ENCODE assay signal across 24 cellular contexts in the genomic region with DNA sequence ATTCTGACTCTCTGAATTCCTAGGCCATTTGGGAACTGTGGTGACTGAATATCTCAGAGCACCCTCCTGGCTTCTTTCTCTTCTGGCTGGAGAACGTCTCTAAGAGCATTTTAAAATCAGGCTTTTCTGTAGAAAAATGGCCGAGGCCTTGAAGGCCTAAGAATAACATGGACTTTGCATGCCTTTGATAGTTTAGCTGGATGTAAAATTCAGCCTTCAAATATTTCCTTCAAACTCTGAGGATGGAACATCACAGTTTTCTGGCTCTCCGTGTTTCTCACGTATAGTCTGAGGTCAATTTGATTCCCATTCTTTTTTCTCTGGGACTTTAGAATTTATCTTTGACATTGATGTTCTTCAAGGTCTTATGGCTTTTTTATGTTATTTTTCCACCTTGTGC. TPM values are rescaled to one million over a fixed set of nuclear protein-coding genes. Genes with fewer than 3 reads are reported as not detected.
DNase-seq lines count a peak whose midpoint lies in the region; ATAC-seq, FAIRE-seq and TF ChIP-seq lines count a peak whose summit lies in the region.
"Had no signal": no experiment of that assay in that cellular context is flagged by ENCODE, and none has a peak within 500 bp of the region (broad histone marks: within the 10 kb centered on the region; RNA-seq: fewer than 3 reads in every experiment).

No MANE protein-coding gene starts in this region.

- H3K9me3 Mint-ChIP-seq in endothelial cell (ENCODE audit: unreplicated experiment): no peaks in the 10 kb centered on the region

- WGBS in HepG2 (ENCODE audit: low lambda C conversion rate): 45% methylated on average over 4 of the region's 4 CpGs
- 89% methylated on average over 4 of the region's 4 CpGs for WGBS in right lobe of liver (ENCODE audit: insufficient coverage, low coverage, low lambda C conversion rate, missing lambda C conversion rate)

- in situ Hi-C loops in HepG2 (cut with HindIII; ENCODE audit: extremely low pct_ligation_motif_present, low pct_unique_long_range_greater_than_20kb) (no loop called here), Panc1 (cut with HindIII; ENCODE audit: low pct_unique_long_range_greater_than_20kb, low sequenced_read_pairs) (no loop called here)

- TF ChIP-seq RAD21 in HepG2 (CRISPR knock-in tag; IDR thresholded peaks at IDR 0.05): no peak

- DNase-seq in HepG2 (ENCODE audit: low spot score) (no peak), right lobe of liver (no peak), Panc1 (ENCODE audit: low read depth, low spot score) (no peak), endothelial cell (ENCODE audit: low spot score) (no peak), HuH-7.5 (ENCODE audit: low spot score) (no peak)
- DNase-seq: CD4-positive, CD25-positive, alpha-beta regulatory T cell; CD8-positive, alpha-beta T cell; DMS 273 treated with DMSO at 0.1 percent for 48 hours; DMS79; EL; GDM1 had no signal

- H3K4me3 Mint-ChIP-seq in endothelial cell (ENCODE audit: unreplicated experiment): peak overlapping the region; percentile 65
- H3K4me3 Mint-ChIP-seq: B cell; CD4-positive, CD25-positive, alpha-beta regulatory T cell; CD8-positive, alpha-beta T cell; GM23338 had no signal

- no peak for TF ChIP-seq EP300 in HepG2 (IDR thresholded peaks at IDR 0.05; ENCODE audit: low read depth in 2 of 2, low read length in 2 of 2)
- TF ChIP-seq EP300 in HepG2 (CRISPR knock-in tag; IDR thresholded peaks at IDR 0.05; ENCODE audit: borderline replicate concordance): no peak

- H3K79me2 ChIP-seq in HepG2 (ENCODE audit: insufficient read depth, low read length): no peaks in the 10 kb centered on the region

- ATAC-seq in HepG2 (no peak), right lobe of liver (no peak), Panc1 (no peak), GM21825 (IDR thresholded peaks at IDR 0.05; ENCODE audit: unreplicated experiment) (no peak)
- ATAC-seq: CD8-positive, alpha-beta T cell; GM12878; GM23338 had no signal

- POLR2A ChIA-PET in HepG2 (lab: Yijun Ruan, JAX): no interaction called here
- POLR2A ChIA-PET in Panc1 (lab: Charles Lee): no interaction called here

- TF ChIP-seq CTCF in HepG2 (CRISPR knock-in tag; IDR thresholded peaks at IDR 0.05) (no peak), right lobe of liver (IDR thresholded peaks at IDR 0.05) (no peak), Panc1 (IDR thresholded peaks at IDR 0.05) (no peak), endothelial cell (IDR thresholded peaks at IDR 0.05; ENCODE audit: unreplicated experiment) (no peak)

- peaks cover 28% of the 10 kb centered on the region for H3K27me3 Mint-ChIP-seq in endothelial cell (ENCODE audit: unreplicated experiment)
- H3K27me3 Mint-ChIP-seq: CD4-positive, CD25-positive, alpha-beta regulatory T cell had no signal

- H3K27me3 ChIP-seq in HepG2 (ENCODE audit: control insufficient read depth in 1 of 2, insufficient read depth in 2 of 2, low read length in 2 of 2): peaks cover 3 to 8% of the 10 kb centered on the region in 2 experiments; a peak in 2 of 5 replicates
- H3K27me3 ChIP-seq in right lobe of liver: no peaks in the 10 kb centered on the region
- H3K27me3 ChIP-seq in Panc1 (ENCODE audit: control insufficient read depth, insufficient read depth, low read length): no peaks in the 10 kb centered on the region
- H3K27me3 ChIP-seq: BLaER1 had no signal

- H3K4me3 ChIP-seq in HepG2 (replicated peaks in 1 of 3; ENCODE audit: insufficient read depth in 1 of 3, low read depth in 2 of 3, low read length in 3 of 3) (no peak overlapping the region), right lobe of liver (no peak overlapping the region), Panc1 (ENCODE audit: low read depth in 2 of 2, low read length in 2 of 2) (no peak overlapping the region)
- H3K4me3 ChIP-seq: BLaER1, GM12878, GM23338, HAP-1 had no signal

- H3K4me2 ChIP-seq in HepG2 (ENCODE audit: low read depth, low read length): no peak overlapping the region
- H3K4me2 ChIP-seq: BLaER1, GM23338 had no signal

- no peaks in the 10 kb centered on the region for H4K20me1 ChIP-seq in HepG2 (ENCODE audit: insufficient read depth, low read length)

- no peak for FAIRE-seq in HepG2 (lab: Jason Lieb, UNC)
- FAIRE-seq: A204.1, D721Med, GM12878, GM19239, H54 had no signal

- BruUV-seq in HepG2 (replicated peaks; lab: Mats Ljungman, UMichigan): no TSS peak
- TSS peak; percentile 89 for BruUV-seq in Panc1 (replicated peaks; lab: Mats Ljungman, UMichigan)

- H3K4me1 Mint-ChIP-seq in endothelial cell (ENCODE audit: unreplicated experiment): no peaks in the 10 kb centered on the region

- H3K9me3 ChIP-seq in HepG2 (ENCODE audit: low read length): peaks cover 11% of the 10 kb centered on the region; the same call in 1 of the 2 replicates
- no peaks in the 10 kb centered on the region for H3K9me3 ChIP-seq in right lobe of liver
- H3K9me3 ChIP-seq in Panc1 (ENCODE audit: control insufficient read depth, insufficient read depth, low read depth, low read length): no peaks in the 10 kb centered on the region

- H3K27ac ChIP-seq in HepG2 (ENCODE audit: extremely low read length, insufficient read depth, low read length) (no peak overlapping the region), right lobe of liver (no peak overlapping the region), Panc1 (ENCODE audit: low read length) (no peak overlapping the region)
- H3K27ac ChIP-seq: 22Rv1, BLaER1, C4-2B had no signal

- H3K4me1 ChIP-seq in HepG2 (ENCODE audit: insufficient read depth, low read length) (peaks cover 8% of the 10 kb centered on the region; the same call in 1 of the 2 replicates), right lobe of liver (peaks cover 0 to 5% (median 0%) of the 10 kb centered on the region in 4 donors), Panc1 (ENCODE audit: control insufficient read depth, insufficient read depth, low read length) (no peaks in the 10 kb centered on the region)
- H3K4me1 ChIP-seq: HAP-1 had no signal

- H3K27ac Mint-ChIP-seq in endothelial cell (ENCODE audit: unreplicated experiment): no peak overlapping the region
- H3K27ac Mint-ChIP-seq: B cell; CD8-positive, alpha-beta T cell; GM23338 had no signal

- H2AFZ ChIP-seq in HepG2 (ENCODE audit: low read length): no peak overlapping the region
- H2AFZ ChIP-seq: GM23338 had no signal

- CTCF ChIA-PET in HepG2 (lab: Yijun Ruan, JAX; ENCODE audit: low intra/inter-chr PET ratio, low total read pairs): no interaction called here
- CTCF ChIA-PET in Panc1 (lab: Charles Lee): interaction anchor here (1.5 kb wide), 1 partner anchor 35 kb away, joined by 6 read pairs; no protein-coding TSS in a partner anchor

- intact Hi-C loops in HepG2 (cut with micrococcal nuclease; ENCODE audit: unreplicated experiment): no loop called here
- intact Hi-C loops in right lobe of liver (cut with DNase I): loop anchor here in 1 of 2 donors (5.0 kb wide), 1 partner anchor 36 kb away; the partner anchor contains the start of gene ARHGEF16
- intact Hi-C loops in Panc1 (cut with micrococcal nuclease; ENCODE audit: unreplicated experiment): no loop called here

- peaks cover 22% of the 10 kb centered on the region for H3K36me3 Mint-ChIP-seq in endothelial cell (ENCODE audit: low read depth, unreplicated experiment)
- H3K36me3 Mint-ChIP-seq: CD8-positive, alpha-beta T cell had no signal

- H3K36me3 ChIP-seq in HepG2 (replicated peaks in 1 of 2; ENCODE audit: control insufficient read depth in 1 of 2, insufficient read depth in 2 of 2, low read length in 2 of 2) (no peaks in the 10 kb centered on the region), right lobe of liver (no peaks in the 10 kb centered on the region), Panc1 (ENCODE audit: control insufficient read depth, insufficient read depth, low read length) (no peaks in the 10 kb centered on the region)
- H3K36me3 ChIP-seq: HAP-1 had no signal

- no peak overlapping the region for H3K9ac ChIP-seq in HepG2 (ENCODE audit: insufficient read depth, low read depth, low read length)
- H3K9ac ChIP-seq: BLaER1 had no signal

- no peak for TF ChIP-seq POLR2A in HepG2 (IDR thresholded peaks at IDR 0.05; ENCODE audit: insufficient read depth in 1 of 2, low read depth in 2 of 2, low read length in 2 of 2)
- no peak for TF ChIP-seq POLR2A in right lobe of liver (IDR thresholded peaks at IDR 0.05)

TF ChIP-seq in HepG2, 621 proteins besides CTCF, POLR2A, EP300 and RAD21:
- TF ChIP-seq ZNF660 (CRISPR knock-in tag; IDR thresholded peaks at IDR 0.05; ENCODE audit: borderline replicate concordance, low read depth) (no peak), ZFP1 (CRISPR knock-in tag; IDR thresholded peaks at IDR 0.05) (peak; percentile 98)

RNA-seq across cellular contexts. Expression of gene ARHGEF16, which starts 34.0 kb away (rescaled TPM):
- total RNA-seq in HepG2 (2016; rRNA removed; fragmentation: Illumina TruSeq; extraction: Trizol) (15.9 and 20.3 TPM in 2 replicates), right lobe of liver (10 to 100 TPM in 2 of 6 experiments, 1 to 10 TPM in 4; 2.1 to 16.3 (median 7.5) TPM), Panc1 (2021; ENCODE audit: unreplicated experiment) (10.1 TPM), endothelial cell (ENCODE audit: unreplicated experiment) (1.7 TPM)
- 6.0 and 6.6 TPM in 2 replicates for total RNA-seq in HepG2 (2016; cell fraction: cytosol; rRNA removed; fragmentation: Illumina TruSeq; extraction: Trizol; ENCODE audit: low read depth)
- 14.5 and 24.2 TPM in 2 replicates for total RNA-seq in HepG2 (2016; cell fraction: insoluble cytoplasmic fraction; rRNA removed; fragmentation: Illumina TruSeq; extraction: Trizol)
- total RNA-seq in HepG2 (2016; cell fraction: membrane; rRNA removed; fragmentation: Illumina TruSeq; extraction: Trizol): 7.4 and 7.6 TPM in 2 replicates
- total RNA-seq in HepG2 (2016; cell fraction: nucleus; rRNA removed; fragmentation: Illumina TruSeq; extraction: Trizol): 21.4 and 22.0 TPM in 2 replicates
- 39.9 and 59.7 TPM in 2 replicates for polyA plus RNA-seq in HepG2 (2011; rRNA removed)
- 23.3 and 35.8 TPM in 2 replicates for polyA plus RNA-seq in HepG2 (2011; cell fraction: cytosol; rRNA removed)
- polyA plus RNA-seq in HepG2 (2011; cell fraction: nucleus; rRNA removed): 382 and 454 TPM in 2 replicates
- 19.7 and 28.0 TPM in 2 replicates for polyA plus RNA-seq in HepG2 (2012)
- polyA plus RNA-seq in HepG2 (2016; cell fraction: cytosol; fragmentation: Illumina TruSeq; extraction: Trizol; ENCODE audit: low read depth): 2.5 and 2.8 TPM in 2 replicates
- polyA plus RNA-seq in HepG2 (2016; cell fraction: insoluble cytoplasmic fraction; fragmentation: Illumina TruSeq; extraction: Trizol; ENCODE audit: low read depth): 12.5 and 17.8 TPM in 2 replicates
- 4.2 and 4.8 TPM in 2 replicates for polyA plus RNA-seq in HepG2 (2016; cell fraction: membrane; fragmentation: Illumina TruSeq; extraction: Trizol; ENCODE audit: low read depth)
- 58.7 and 59.2 TPM in 2 replicates for polyA plus RNA-seq in HepG2 (2016; cell fraction: nucleus; fragmentation: Illumina TruSeq; extraction: Trizol; ENCODE audit: insufficient read depth, low read depth)
- polyA minus RNA-seq in HepG2 (2011; rRNA and poly(A)+ RNA removed; ENCODE audit: low replicate concordance): 30.5 and 69.1 TPM in 2 replicates
- 13.4 and 17.4 TPM in 2 replicates for polyA minus RNA-seq in HepG2 (2011; cell fraction: cytosol; rRNA and poly(A)+ RNA removed)
- 38.4 and 41.6 TPM in 2 replicates for polyA minus RNA-seq in HepG2 (2011; cell fraction: nucleus; rRNA and poly(A)+ RNA removed)
- polyA plus RNA-seq in Panc1 (2012; ENCODE audit: insufficient read length): 7.8 TPM
- total RNA-seq: CD4-positive, CD25-positive, alpha-beta regulatory T cell; CD8-positive, alpha-beta T cell; GM12878 had no signal
- polyA plus RNA-seq: AG04450; CD4-positive, CD25-positive, alpha-beta regulatory T cell; GM12878 had no signal
